Comparison of ENCODE assay signal across 12 cellular contexts in genomic region chr18:10660485-10660884, GRCh38.
DNase-seq lines count a peak whose midpoint lies in the region; ATAC-seq and TF ChIP-seq lines count a peak whose summit lies in the region.
"Had no signal": no experiment of that assay in that cellular context is flagged by ENCODE, and none has a peak within 500 bp of the region (broad histone marks: within the 10 kb centered on the region; RNA-seq: fewer than 3 reads in every experiment).

No MANE protein-coding gene starts in this region.

- intact Hi-C loops in MCF 10A (cut with micrococcal nuclease): loop anchor here (2.0 to 10.0 kb wide), 2 partner anchors 100 to 494 kb away; no protein-coding TSS in a partner anchor
- intact Hi-C loops in mammary epithelial cell (cut with micrococcal nuclease): no loop called here
- intact Hi-C loops in left lung (cut with DNase I): no loop called here
- intact Hi-C loops in aorta (cut with DNase I): loop anchor here in 1 of 2 donors (10.0 kb wide), 1 partner anchor 64 kb away; no protein-coding TSS in a partner anchor

- peak; percentile 77 for ATAC-seq in left lung
- ATAC-seq in aorta (ENCODE audit: low FRiP score): peak; percentile 75
- no peak for ATAC-seq in stimulated activated memory B cell treated with anti-CD40 and anti-IgM and Interleukin-4, amounts not matched to agents 10 μg/mL and 1 μg/mL and 100 μg/mL, for 72 hours
- no peak for ATAC-seq in HG03108 (IDR thresholded peaks at IDR 0.05; ENCODE audit: unreplicated experiment)
- ATAC-seq in GM21515 (IDR thresholded peaks at IDR 0.05; ENCODE audit: unreplicated experiment): no peak

- H3K36me3 Mint-ChIP-seq in MCF 10A (ENCODE audit: insufficient read depth, unreplicated experiment): no peaks in the 10 kb centered on the region
- H3K36me3 Mint-ChIP-seq in stimulated activated memory B cell treated with anti-CD40 and anti-IgM and Interleukin-4, amounts not matched to agents 10 μg/mL and 1 μg/mL and 100 μg/mL, for 72 hours: no peaks in the 10 kb centered on the region

- H3K4me3 ChIP-seq in mammary epithelial cell (replicated peaks in 1 of 3; ENCODE audit: insufficient read depth in 1 of 3, low read depth in 2 of 3, low read length in 3 of 3) (no peak overlapping the region), cardiac fibroblast (replicated peaks in 1 of 2; ENCODE audit: low read depth in 2 of 2, low read length in 2 of 2) (no peak overlapping the region), left lung (no peak overlapping the region), aorta (ENCODE audit: low read length in 2 of 2) (no peak overlapping the region)

- no peaks in the 10 kb centered on the region for H3K79me2 ChIP-seq in mammary epithelial cell (ENCODE audit: insufficient read depth, low read length)

- peaks cover 5% of the 10 kb centered on the region for H3K9me3 ChIP-seq in mammary epithelial cell (replicated peaks; ENCODE audit: insufficient read depth, low read length)
- H3K9me3 ChIP-seq in left lung: no peaks in the 10 kb centered on the region
- no peaks in the 10 kb centered on the region for H3K9me3 ChIP-seq in aorta (ENCODE audit: control insufficient read depth, low read length)

- dilution Hi-C loops in mammary epithelial cell (cut with HindIII; ENCODE audit: low sequenced_read_pairs): no loop called here

- no peaks in the 10 kb centered on the region for H3K27me3 Mint-ChIP-seq in MCF 10A (ENCODE audit: insufficient read depth, unreplicated experiment)
- H3K27me3 Mint-ChIP-seq in stimulated activated memory B cell treated with anti-CD40 and anti-IgM and Interleukin-4, amounts not matched to agents 10 μg/mL and 1 μg/mL and 100 μg/mL, for 72 hours: no peaks in the 10 kb centered on the region

- POLR2A ChIA-PET in MCF 10A (lab: Yijun Ruan, JAX): interaction anchor here (0.6 to 4.6 kb wide), 6 partner anchors 9 to 229 kb away, joined by 3 to 43 read pairs (median 3); no protein-coding TSS in a partner anchor

- no peak overlapping the region for H3K9ac ChIP-seq in mammary epithelial cell (ENCODE audit: insufficient read depth, low read length)

- no peak overlapping the region for H2AFZ ChIP-seq in mammary epithelial cell (ENCODE audit: low read depth, low read length)

- peak overlapping the region; percentile 86 for H3K27ac Mint-ChIP-seq in MCF 10A (ENCODE audit: low read depth, unreplicated experiment)
- H3K27ac Mint-ChIP-seq in stimulated activated memory B cell treated with anti-CD40 and anti-IgM and Interleukin-4, amounts not matched to agents 10 μg/mL and 1 μg/mL and 100 μg/mL, for 72 hours: no peak overlapping the region
- H3K27ac Mint-ChIP-seq: progenitor cell of endocrine pancreas had no signal

- H4K20me1 ChIP-seq in mammary epithelial cell (ENCODE audit: insufficient read depth, low read length): no peaks in the 10 kb centered on the region

- H3K9me3 Mint-ChIP-seq in MCF 10A (ENCODE audit: unreplicated experiment): no peaks in the 10 kb centered on the region
- H3K9me3 Mint-ChIP-seq in stimulated activated memory B cell treated with anti-CD40 and anti-IgM and Interleukin-4, amounts not matched to agents 10 μg/mL and 1 μg/mL and 100 μg/mL, for 72 hours: no peaks in the 10 kb centered on the region
- H3K9me3 Mint-ChIP-seq: central memory CD8-positive, alpha-beta T cell had no signal

- DNase-seq in MCF 10A (ENCODE audit: unreplicated experiment): peak; percentile 27
- DNase-seq in mammary epithelial cell: no peak
- peak; percentile 61 to 76 for DNase-seq in cardiac fibroblast (ENCODE audit: low read depth in 2 of 2)
- no peak for DNase-seq in left lung
- peak in 1 of 2 donors; percentile 65 for DNase-seq in aorta
- DNase-seq: ACHN, KG1 had no signal

- H3K4me2 ChIP-seq in mammary epithelial cell (ENCODE audit: insufficient read depth, low read depth, low read length): no peak overlapping the region

- TF ChIP-seq CTCF in MCF 10A (IDR thresholded peaks at IDR 0.05; ENCODE audit: unreplicated experiment) (no peak), mammary epithelial cell (conservative IDR thresholded peaks at IDR 0.05 in 1 of 2, IDR thresholded peaks at IDR 0.05 in 1 of 2; ENCODE audit: extremely low read depth in 1 of 2, insufficient read depth in 1 of 2, low read depth in 1 of 2, low read length in 2 of 2) (no peak), cardiac fibroblast (IDR thresholded peaks at IDR 0.05; ENCODE audit: low read depth, low read length) (no peak), left lung (IDR thresholded peaks at IDR 0.05) (no peak)

- BruUV-seq in MCF 10A (replicated peaks; lab: Mats Ljungman, UMichigan) (no TSS peak), mammary epithelial cell (replicated peaks; lab: Mats Ljungman, UMichigan) (no TSS peak)

- peaks cover 33% of the 10 kb centered on the region for H3K4me1 Mint-ChIP-seq in MCF 10A (ENCODE audit: insufficient read depth, unreplicated experiment)
- no peaks in the 10 kb centered on the region for H3K4me1 Mint-ChIP-seq in stimulated activated memory B cell treated with anti-CD40 and anti-IgM and Interleukin-4, amounts not matched to agents 10 μg/mL and 1 μg/mL and 100 μg/mL, for 72 hours
- H3K4me1 Mint-ChIP-seq: central memory CD8-positive, alpha-beta T cell had no signal

- CTCF ChIA-PET in MCF 10A (lab: Yijun Ruan, JAX) (interaction anchor here (2.0 kb wide), 1 partner anchor 100 kb away, joined by 18 read pairs; no protein-coding TSS in a partner anchor), mammary epithelial cell (lab: Charles Lee; ENCODE audit: low non-redundant PET) (no interaction called here)

- peak overlapping the region; percentile 61 for H3K4me3 Mint-ChIP-seq in MCF 10A (ENCODE audit: unreplicated experiment)
- H3K4me3 Mint-ChIP-seq in stimulated activated memory B cell treated with anti-CD40 and anti-IgM and Interleukin-4, amounts not matched to agents 10 μg/mL and 1 μg/mL and 100 μg/mL, for 72 hours: no peak overlapping the region
- H3K4me3 Mint-ChIP-seq: central memory CD8-positive, alpha-beta T cell had no signal

- H3K4me1 ChIP-seq in mammary epithelial cell (ENCODE audit: insufficient read depth, low read length) (no peaks in the 10 kb centered on the region), left lung (no peaks in the 10 kb centered on the region), aorta (ENCODE audit: control insufficient read depth in 1 of 2, insufficient read depth in 2 of 2, low read length in 2 of 2) (no peaks in the 10 kb centered on the region)

- 63% methylated on average over 9 of the region's 9 CpGs for WGBS in mammary epithelial cell (ENCODE audit: low coverage, missing lambda C conversion rate)
- WGBS in aorta, 2 donors: 24 to 37% methylated on average over 9 of the region's 9 CpGs

- in situ Hi-C loops in mammary epithelial cell (cut with MboI; ENCODE audit: low sequenced_read_pairs in 2 of 2): no loop called here

- H3K27me3 ChIP-seq in mammary epithelial cell (ENCODE audit: insufficient read depth, low read length): no peaks in the 10 kb centered on the region
- no peaks in the 10 kb centered on the region for H3K27me3 ChIP-seq in left lung
- no peaks in the 10 kb centered on the region for H3K27me3 ChIP-seq in aorta (ENCODE audit: control insufficient read depth in 1 of 2, insufficient read depth in 2 of 2, low read length in 1 of 2)

- H3K36me3 ChIP-seq in mammary epithelial cell (ENCODE audit: insufficient read depth, low read length): no peaks in the 10 kb centered on the region
- no peaks in the 10 kb centered on the region for H3K36me3 ChIP-seq in left lung
- H3K36me3 ChIP-seq in aorta (ENCODE audit: control insufficient read depth in 1 of 2, insufficient read depth in 2 of 2, low read length in 1 of 2): no peaks in the 10 kb centered on the region

- H3K27ac ChIP-seq in mammary epithelial cell (ENCODE audit: insufficient read depth, low read depth, low read length): no peak overlapping the region
- H3K27ac ChIP-seq in left lung: no peak overlapping the region
- no peak overlapping the region for H3K27ac ChIP-seq in aorta (ENCODE audit: low read depth in 1 of 2, low read length in 2 of 2)

Comparison
In these comparisons a context has a peak if more than half of its experiments do, and no peak if none do; other contexts are left out.
1. DNase-seq: peak in MCF 10A (single experiment) and cardiac fibroblast (2 of 2); none in mammary epithelial cell (single experiment) and left lung (0 of 2).
2. ATAC-seq: peak in left lung (single experiment) and aorta (single experiment); none in stimulated activated memory B cell treated with anti-CD40 and anti-IgM and Interleukin-4, amounts not matched to agents 10 μg/mL and 1 μg/mL and 100 μg/mL, for 72 hours (single experiment), HG03108 (single experiment) and GM21515 (single experiment).